30 cellular contexts compared by ENCODE assay signal in genomic region chr13:43265028-43265427, GRCh38.
"Had no signal": no experiment of that assay in that cellular context is flagged by ENCODE, and none has a peak within 500 bp of the region (broad histone marks: within the 10 kb centered on the region; RNA-seq: fewer than 3 reads in every experiment).

No MANE protein-coding gene starts in this region.

- H3K9me3 ChIP-seq: ascending aorta, heart left ventricle had no signal

- H3K4me1 Mint-ChIP-seq: activated B cell treated with CpG ODN at 0.5 μM for 24 hours; activated CD4-positive, alpha-beta memory T cell treated with anti-CD3 and anti-CD28 coated beads, Interleukin-2, amount 10 ng/mL, durations not matched to agents 7 days and 5 days; activated CD4-positive, alpha-beta T cell treated with anti-CD3 and anti-CD28 coated beads, Interleukin-2, amount 10 ng/mL, durations not matched to agents 24 days and 14 days; activated naive CD4-positive, alpha-beta T cell treated with anti-CD3 and anti-CD28 coated beads, Interleukin-2, amount 10 ng/mL, durations not matched to agents 7 days and 5 days; activated naive CD8-positive, alpha-beta T cell treated with anti-CD3 and anti-CD28 coated beads, Interleukin-2, amount 10 ng/mL, durations not matched to agents 7 days and 5 days; T-helper 17 cell had no signal

- H3K27ac Mint-ChIP-seq: activated B cell treated with CpG ODN at 0.5 μM for 24 hours; activated CD4-positive, alpha-beta memory T cell treated with anti-CD3 and anti-CD28 coated beads, Interleukin-2, amount 10 ng/mL, durations not matched to agents 7 days and 5 days; activated CD4-positive, alpha-beta T cell treated with anti-CD3 and anti-CD28 coated beads, Interleukin-2, amount 10 ng/mL, durations not matched to agents 24 days and 14 days; activated naive CD4-positive, alpha-beta T cell treated with anti-CD3 and anti-CD28 coated beads, Interleukin-2, amount 10 ng/mL, durations not matched to agents 7 days and 5 days; activated naive CD4-positive, alpha-beta T cell treated with anti-CD3 and anti-CD28 coated beads, Interleukin-2, amount 50 U/mL, for 72 hours; activated naive CD8-positive, alpha-beta T cell treated with anti-CD3 and anti-CD28 coated beads, Interleukin-2, amount 10 ng/mL, durations not matched to agents 7 days and 5 days; activated T-cell treated with anti-CD3 and anti-CD28 coated beads, Interleukin-2, amount 50 U/mL, for 24 hours; activated T-cell treated with anti-CD3 and anti-CD28 coated beads, Interleukin-2, amount 50 U/mL, for 72 hours; effector memory CD8-positive, alpha-beta T cell; T-helper 17 cell; T-helper 2 cell treated with Interferon-gamma antibody and Interleukin-4, amounts not matched to agents 5 μg/mL and 100 μg/mL, for 36 hours had no signal

- H3K36me3 ChIP-seq: ascending aorta, brain microvascular endothelial cell, heart left ventricle, WERI-Rb-1 had no signal

- H3K27ac ChIP-seq: ascending aorta, brain microvascular endothelial cell, epithelial cell of prostate, heart left ventricle, WERI-Rb-1 had no signal

- H3K9me3 Mint-ChIP-seq: activated B cell treated with CpG ODN at 0.5 μM for 24 hours; activated CD4-positive, alpha-beta memory T cell treated with anti-CD3 and anti-CD28 coated beads, Interleukin-2, amount 10 ng/mL, durations not matched to agents 7 days and 5 days; activated CD4-positive, alpha-beta T cell treated with anti-CD3 and anti-CD28 coated beads, Interleukin-2, amount 10 ng/mL, durations not matched to agents 24 days and 14 days; activated naive CD4-positive, alpha-beta T cell treated with anti-CD3 and anti-CD28 coated beads, Interleukin-2, amount 10 ng/mL, durations not matched to agents 7 days and 5 days; activated naive CD4-positive, alpha-beta T cell treated with anti-CD3 and anti-CD28 coated beads, Interleukin-2, amount 50 U/mL, for 72 hours; activated T-cell treated with anti-CD3 and anti-CD28 coated beads, Interleukin-2, amount 50 U/mL, for 72 hours; effector memory CD8-positive, alpha-beta T cell; T-helper 2 cell treated with Interferon-gamma antibody and Interleukin-4, amounts not matched to agents 5 μg/mL and 100 μg/mL, for 36 hours had no signal

- H3K27me3 Mint-ChIP-seq: activated B cell treated with CpG ODN at 0.5 μM for 24 hours; activated T-cell treated with anti-CD3 and anti-CD28 coated beads, Interleukin-2, amount 50 U/mL, for 24 hours had no signal

- H3K4me1 ChIP-seq: ascending aorta had no signal

- DNase-seq: activated B cell treated with CpG ODN at 0.5 μM for 24 hours; activated CD4-positive, alpha-beta memory T cell treated with anti-CD3 and anti-CD28 coated beads, Interleukin-2, amount 10 ng/mL, durations not matched to agents 7 days and 5 days; activated CD4-positive, alpha-beta T cell treated with anti-CD3 and anti-CD28 coated beads, Interleukin-2, amount 10 ng/mL, durations not matched to agents 24 days and 14 days; activated CD8-positive, alpha-beta memory T cell treated with anti-CD3 and anti-CD28 coated beads, Interleukin-2, amount 50 U/mL, for 48 hours; activated gamma-delta T cell; activated naive CD4-positive, alpha-beta T cell; activated naive CD4-positive, alpha-beta T cell treated with anti-CD3 and anti-CD28 coated beads, Interleukin-2, amount 10 ng/mL, durations not matched to agents 7 days and 5 days; activated naive CD8-positive, alpha-beta T cell treated with anti-CD3 and anti-CD28 coated beads, Interleukin-2, amount 10 ng/mL, durations not matched to agents 7 days and 5 days; activated T-cell treated with anti-CD3 and anti-CD28 coated beads for 4 hours; activated T-cell treated with anti-CD3 and anti-CD28 coated beads, Interleukin-2, amount 50 U/mL, for 24 hours; activated T-cell treated with anti-CD3 and anti-CD28 coated beads, Interleukin-2, amount 50 U/mL, for 72 hours; brain microvascular endothelial cell; caudate nucleus; cortex of kidney; dermis blood vessel endothelial cell; effector CD4-positive, alpha-beta T cell; effector memory CD8-positive, alpha-beta T cell; foreskin fibroblast; heart left ventricle; T-helper 1 cell; T-helper 17 cell; T1000; WERI-Rb-1 had no signal

- ATAC-seq: activated CD4-positive, CD25-positive, alpha-beta regulatory T cell treated with anti-CD3 and anti-CD28 coated beads, Interleukin-2, amount 50 U/mL, for 24 hours; activated naive CD4-positive, alpha-beta T cell treated with anti-CD3 and anti-CD28 coated beads, Interleukin-2, amount 50 U/mL, for 72 hours; activated T-cell treated with anti-CD3 and anti-CD28 coated beads, Interleukin-2, amount 50 U/mL, for 72 hours; effector memory CD8-positive, alpha-beta T cell; heart left ventricle; T-helper 17 cell had no signal

- FAIRE-seq: colon, frontal cortex had no signal

- H3K4me3 Mint-ChIP-seq: activated B cell treated with CpG ODN at 0.5 μM for 24 hours; activated CD4-positive, alpha-beta memory T cell treated with anti-CD3 and anti-CD28 coated beads, Interleukin-2, amount 10 ng/mL, durations not matched to agents 7 days and 5 days; activated CD4-positive, alpha-beta T cell treated with anti-CD3 and anti-CD28 coated beads, Interleukin-2, amount 10 ng/mL, durations not matched to agents 24 days and 14 days; activated naive CD4-positive, alpha-beta T cell treated with anti-CD3 and anti-CD28 coated beads, Interleukin-2, amount 10 ng/mL, durations not matched to agents 7 days and 5 days; activated naive CD8-positive, alpha-beta T cell treated with anti-CD3 and anti-CD28 coated beads, Interleukin-2, amount 10 ng/mL, durations not matched to agents 7 days and 5 days; activated T-cell treated with anti-CD3 and anti-CD28 coated beads, Interleukin-2, amount 50 U/mL, for 24 hours; activated T-cell treated with anti-CD3 and anti-CD28 coated beads, Interleukin-2, amount 50 U/mL, for 72 hours; effector memory CD8-positive, alpha-beta T cell; T-helper 17 cell; T-helper 2 cell treated with Interferon-gamma antibody and Interleukin-4, amounts not matched to agents 5 μg/mL and 100 μg/mL, for 36 hours had no signal

- H3K4me3 ChIP-seq: ascending aorta, heart left ventricle had no signal

- H3K27me3 ChIP-seq: ascending aorta, brain microvascular endothelial cell, heart left ventricle had no signal

- H3K36me3 Mint-ChIP-seq: activated naive CD4-positive, alpha-beta T cell treated with anti-CD3 and anti-CD28 coated beads, Interleukin-2, amount 10 ng/mL, durations not matched to agents 7 days and 5 days; activated naive CD4-positive, alpha-beta T cell treated with anti-CD3 and anti-CD28 coated beads, Interleukin-2, amount 50 U/mL, for 72 hours; activated naive CD8-positive, alpha-beta T cell treated with anti-CD3 and anti-CD28 coated beads, Interleukin-2, amount 10 ng/mL, durations not matched to agents 7 days and 5 days had no signal
